8 cellular contexts compared by ENCODE assay signal in the genomic region with DNA sequence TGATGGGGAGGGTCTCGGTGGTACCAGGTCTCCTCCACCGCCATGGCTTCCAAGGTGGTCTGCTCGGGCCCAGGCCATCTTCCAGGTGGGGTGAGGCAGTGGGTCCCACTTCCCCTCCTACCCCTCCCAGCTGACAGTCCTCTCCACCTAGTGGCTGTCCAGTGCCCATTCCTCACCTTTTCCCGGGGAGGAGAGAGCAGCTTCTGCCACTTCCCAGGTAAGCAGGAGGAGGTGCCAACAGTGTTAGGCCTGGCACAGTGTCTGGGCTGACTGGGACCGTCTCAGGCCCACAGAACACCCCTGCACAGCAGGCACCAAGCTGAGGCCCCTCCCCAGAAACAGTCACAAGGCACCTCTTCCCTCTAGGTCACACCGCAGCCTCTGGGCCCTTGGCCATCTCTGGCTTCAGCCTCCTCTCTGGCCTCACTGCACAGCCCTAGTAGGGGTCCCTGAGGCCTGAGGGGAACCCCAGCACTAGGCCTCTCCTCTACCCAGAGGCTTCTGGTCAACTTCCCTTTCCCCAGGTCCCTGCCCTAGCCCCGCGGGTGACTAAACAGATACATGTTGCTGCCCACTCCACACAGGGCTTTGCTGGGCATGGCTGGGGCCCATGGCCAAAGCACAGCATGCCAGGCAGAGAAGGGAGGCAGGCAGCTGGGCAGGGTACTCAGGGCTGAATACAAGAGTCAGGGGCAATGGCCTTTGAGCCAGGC. TPM values are rescaled to one million over a fixed set of nuclear protein-coding genes. Genes with fewer than 3 reads are reported as not detected.
DNase-seq lines count a peak whose midpoint lies in the region; ATAC-seq, FAIRE-seq and TF ChIP-seq lines count a peak whose summit lies in the region.

No MANE protein-coding gene starts in this region.

- H3K9me3 ChIP-seq in SK-N-MC (ENCODE audit: low read depth, low read length) (no peaks in the 10 kb centered on the region), esophagus muscularis mucosa (no peaks in the 10 kb centered on the region)

- H3K27me3 ChIP-seq in esophagus muscularis mucosa, result no peaks in the 10 kb centered on the region

- intact Hi-C loops in esophagus muscularis mucosa (cut with DNase I), result no loop called here
- intact Hi-C loops in sciatic nerve (cut with DNase I), result no loop called here

- 69% methylated on average over 8 of the region's 8 CpGs for WGBS in esophagus muscularis mucosa

- H3K27ac ChIP-seq in SK-N-MC (peak overlapping the region; percentile 97), esophagus muscularis mucosa (replicated peaks in 1 of 4) (peak overlapping the region; percentile 88 to 98 (median 93))

- H3K36me3 ChIP-seq in SK-N-MC (ENCODE audit: insufficient read depth, low read length), result peaks cover 43% of the 10 kb centered on the region
- H3K36me3 ChIP-seq in esophagus muscularis mucosa, result peaks cover 39 to 69% (median 62%) of the 10 kb centered on the region in 4 donors

- H3K4me1 ChIP-seq in esophagus muscularis mucosa, result peaks cover 36 to 79% (median 54%) of the 10 kb centered on the region in 4 donors

- no peak for FAIRE-seq in GM12891 (lab: Jason Lieb, UNC)

- no peak for TF ChIP-seq POLR2A in GM12891 (IDR thresholded peaks at IDR 0.05; ENCODE audit: low read depth, low read length)
- no peak for TF ChIP-seq POLR2A in esophagus muscularis mucosa (IDR thresholded peaks at IDR 0.05; ENCODE audit: low read depth)

- ATAC-seq in sciatic nerve (peak; percentile 3), GM18502 (IDR thresholded peaks at IDR 0.05; ENCODE audit: poor library complexity, unreplicated experiment) (no peak), HG02678 (IDR thresholded peaks at IDR 0.05; ENCODE audit: unreplicated experiment) (no peak)

- DNase-seq in GM12891 (ENCODE audit: insufficient read length, low spot score) (no peak), SK-N-MC (ENCODE audit: low read depth, low spot score) (no peak), esophagus muscularis mucosa (ENCODE audit: extremely low spot score) (no peak), sciatic nerve (ENCODE audit: low spot score) (no peak), islet precursor cell (no peak), NCI-H1417 treated with DMSO at 0.1 percent for 48 hours (lab: John Stamatoyannopoulos, UW) (no peak)

- H3K9ac ChIP-seq in SK-N-MC (ENCODE audit: insufficient read length), result peak overlapping the region; percentile 22

- no peak for TF ChIP-seq EP300 in esophagus muscularis mucosa (IDR thresholded peaks at IDR 0.05)

- no peak overlapping the region for H3K4me3 ChIP-seq in SK-N-MC
- no peak overlapping the region for H3K4me3 ChIP-seq in esophagus muscularis mucosa

- no peak for TF ChIP-seq CTCF in esophagus muscularis mucosa (IDR thresholded peaks at IDR 0.05)

TF ChIP-seq in GM12891, 5 proteins besides CTCF, POLR2A, EP300 and RAD21:
- no peak for TF ChIP-seq TAF1 (IDR thresholded peaks at IDR 0.05; ENCODE audit: low read depth, low read length)
- TF ChIP-seq POU2F2 (IDR thresholded peaks at IDR 0.05; ENCODE audit: low read depth, low read length), result peak; percentile 52; the same call in 1 of the 2 replicates
- no peak for TF ChIP-seq PAX5 (IDR thresholded peaks at IDR 0.05; ENCODE audit: insufficient read depth, low read length, severe bottlenecking)
- TF ChIP-seq POLR2AphosphoS5 (IDR thresholded peaks at IDR 0.05; ENCODE audit: low read depth, low read length), result no peak
- peak; percentile 4; the same call in 1 of the 2 replicates for TF ChIP-seq SPI1 (IDR thresholded peaks at IDR 0.05; ENCODE audit: low read depth, low read length)

RNA-seq across cellular contexts. Expression of a gene that starts 2.3 kb away (rescaled TPM):
- 18.9 TPM for polyA plus RNA-seq in GM12891 (2012; ENCODE audit: low read depth, missing spikeins)
- total RNA-seq in esophagus muscularis mucosa (10 to 100 TPM; 27.7 to 53.0 (median 39.5) TPM), sciatic nerve (69.7 TPM)

RNA-seq across cellular contexts. Expression of a gene that starts 16.6 kb away (rescaled TPM):
- polyA plus RNA-seq in GM12891 (2012; ENCODE audit: low read depth, missing spikeins), result 1.3 TPM
- 10 to 100 TPM; 28.2 to 51.5 (median 44.0) TPM for total RNA-seq in esophagus muscularis mucosa
- total RNA-seq in sciatic nerve, result 40.7 TPM

RNA-seq across cellular contexts. Expression of a gene that starts 20.5 kb away (rescaled TPM):
- 101 TPM for polyA plus RNA-seq in GM12891 (2012; ENCODE audit: low read depth, missing spikeins)
- total RNA-seq in esophagus muscularis mucosa (10 to 100 TPM; 46.9 to 68.8 (median 59.5) TPM), sciatic nerve (61.7 TPM)
